Comparison of ENCODE assay signal across 12 cellular contexts in genomic region chr17:17052462-17053221, GRCh38. TPM values are rescaled to one million over a fixed set of nuclear protein-coding genes. Genes with fewer than 3 reads are reported as not detected.
DNase-seq lines count a peak whose midpoint lies in the region; ATAC-seq, FAIRE-seq and TF ChIP-seq lines count a peak whose summit lies in the region.
"Had no signal": no experiment of that assay in that cellular context is flagged by ENCODE, and none has a peak within 500 bp of the region (broad histone marks: within the 10 kb centered on the region; RNA-seq: fewer than 3 reads in every experiment).

No MANE protein-coding gene starts in this region.

- no peak for FAIRE-seq in GM19239 (lab: Jason Lieb, UNC)

- H3K27ac ChIP-seq in endodermal cell (ENCODE audit: low read depth, low read length): no peak overlapping the region
- peak overlapping the region; percentile 81 to 86 for H3K27ac ChIP-seq in mucosa of rectum (ENCODE audit: low read depth in 2 of 2, low read length in 2 of 2)
- peak overlapping the region; percentile 52 to 73 (median 60) for H3K27ac ChIP-seq in upper lobe of left lung
- H3K27ac ChIP-seq: neural progenitor cell had no signal

- H3K9ac ChIP-seq in endodermal cell (ENCODE audit: extremely low read depth, low read length, poor library complexity, severe bottlenecking): no peak overlapping the region
- peak overlapping the region; percentile 14 to 16 for H3K9ac ChIP-seq in mucosa of rectum (ENCODE audit: low read depth in 1 of 2, low read length in 2 of 2)
- H3K9ac ChIP-seq: neural progenitor cell had no signal

- no peaks in the 10 kb centered on the region for H3K9me3 Mint-ChIP-seq in activated T-cell treated with anti-CD3 and anti-CD28 coated beads, Interleukin-2, amount 50 U/mL, for 24 hours
- peaks cover 2% of the 10 kb centered on the region for H3K9me3 Mint-ChIP-seq in endodermal cell
- H3K9me3 Mint-ChIP-seq: activated naive CD4-positive, alpha-beta T cell treated with anti-CD3 and anti-CD28 coated beads, Interleukin-2, amount 50 U/mL, for 72 hours had no signal

- peak overlapping the region; percentile 74 for H3K27ac Mint-ChIP-seq in activated T-cell treated with anti-CD3 and anti-CD28 coated beads, Interleukin-2, amount 50 U/mL, for 24 hours
- H3K27ac Mint-ChIP-seq in endodermal cell: peak overlapping the region; percentile 52

- H3K27me3 ChIP-seq in endodermal cell (ENCODE audit: control insufficient read depth, insufficient read depth, low read length, poor library complexity, severe bottlenecking) (no peaks in the 10 kb centered on the region), mucosa of rectum (ENCODE audit: control insufficient read depth in 2 of 2, insufficient read depth in 2 of 2, low read length in 2 of 2) (no peaks in the 10 kb centered on the region), upper lobe of left lung (no peaks in the 10 kb centered on the region)
- H3K27me3 ChIP-seq: neural progenitor cell had no signal

- DNase-seq in activated T-cell treated with anti-CD3 and anti-CD28 coated beads, Interleukin-2, amount 50 U/mL, for 24 hours: no peak
- DNase-seq in activated T-cell treated with anti-CD3 and anti-CD28 coated beads for 4 hours (no peak), endodermal cell (peak; percentile 42), upper lobe of left lung (peak in 1 of 2 donors; percentile 32), GM19239 (ENCODE audit: insufficient read length, low spot score) (no peak), DMS153 (lab: John Stamatoyannopoulos, UW) (no peak)
- no peak for DNase-seq in stimulated activated CD4-positive, alpha-beta T cell treated with anti-CD3 and anti-CD28 coated beads, Interleukin-15, amount 100 ng/mL, for 24 hours
- DNase-seq: foreskin melanocyte, NCI-H774 had no signal

- H3K4me1 ChIP-seq in endodermal cell (ENCODE audit: control insufficient read depth, insufficient read depth, low read length) (no peaks in the 10 kb centered on the region), mucosa of rectum (ENCODE audit: control insufficient read depth in 2 of 2, insufficient read depth in 2 of 2, low read length in 2 of 2) (peaks cover 27 to 32% of the 10 kb centered on the region in 2 donors), upper lobe of left lung (peaks cover 57 to 87% (median 72%) of the 10 kb centered on the region in 4 donors)

- H3K9me3 ChIP-seq in endodermal cell (ENCODE audit: control insufficient read depth, low read length) (no peaks in the 10 kb centered on the region), mucosa of rectum (ENCODE audit: control insufficient read depth in 2 of 2, low read length in 2 of 2) (no peaks in the 10 kb centered on the region), upper lobe of left lung (no peaks in the 10 kb centered on the region)

- TF ChIP-seq EP300 in upper lobe of left lung (IDR thresholded peaks at IDR 0.05): no peak

- TF ChIP-seq CTCF in endodermal cell (conservative IDR thresholded peaks at IDR 0.05) (no peak), upper lobe of left lung (IDR thresholded peaks at IDR 0.05) (no peak)

- no peaks in the 10 kb centered on the region for H3K36me3 ChIP-seq in endodermal cell (ENCODE audit: control insufficient read depth, insufficient read depth, low read length)
- peaks cover 0 to 8% of the 10 kb centered on the region in 2 donors for H3K36me3 ChIP-seq in mucosa of rectum (ENCODE audit: control insufficient read depth in 2 of 2, insufficient read depth in 2 of 2, low read length in 2 of 2)
- H3K36me3 ChIP-seq in upper lobe of left lung: peaks cover 0 to 4% (median 0%) of the 10 kb centered on the region in 4 donors
- H3K36me3 ChIP-seq: neural progenitor cell had no signal

- WGBS in endodermal cell (ENCODE audit: insufficient coverage in 1 of 2, insufficient read length in 1 of 2), 2 experiments: 88 to 92% methylated on average over 10 to 14 of the region's 14 CpGs
- WGBS in upper lobe of left lung, 2 donors: 37 to 55% methylated on average over 9 to 14 of the region's 14 CpGs

- no peak overlapping the region for H3K4me3 Mint-ChIP-seq in activated T-cell treated with anti-CD3 and anti-CD28 coated beads, Interleukin-2, amount 50 U/mL, for 24 hours
- no peak overlapping the region for H3K4me3 Mint-ChIP-seq in endodermal cell
- H3K4me3 Mint-ChIP-seq: neural progenitor cell had no signal

- peaks cover 12% of the 10 kb centered on the region for H3K36me3 Mint-ChIP-seq in activated T-cell treated with anti-CD3 and anti-CD28 coated beads, Interleukin-2, amount 50 U/mL, for 24 hours (ENCODE audit: low read depth)
- H3K36me3 Mint-ChIP-seq in endodermal cell (ENCODE audit: low read depth): peaks cover 13% of the 10 kb centered on the region
- H3K36me3 Mint-ChIP-seq: activated naive CD4-positive, alpha-beta T cell treated with anti-CD3 and anti-CD28 coated beads, Interleukin-2, amount 50 U/mL, for 72 hours had no signal

- H3K4me3 ChIP-seq in endodermal cell (ENCODE audit: low read length) (no peak overlapping the region), mucosa of rectum (ENCODE audit: low read length in 2 of 2) (peak overlapping the region in 1 of 2 donors; percentile 31), upper lobe of left lung (no peak overlapping the region)
- H3K4me3 ChIP-seq: neural progenitor cell had no signal

- H3K27me3 Mint-ChIP-seq in activated T-cell treated with anti-CD3 and anti-CD28 coated beads, Interleukin-2, amount 50 U/mL, for 24 hours: no peaks in the 10 kb centered on the region
- H3K27me3 Mint-ChIP-seq in endodermal cell (ENCODE audit: insufficient read depth): no peaks in the 10 kb centered on the region

- H3K4me1 Mint-ChIP-seq in activated T-cell treated with anti-CD3 and anti-CD28 coated beads, Interleukin-2, amount 50 U/mL, for 24 hours (ENCODE audit: low read depth): peaks cover 61% of the 10 kb centered on the region
- H3K4me1 Mint-ChIP-seq in endodermal cell: peaks cover 9% of the 10 kb centered on the region

- ATAC-seq in upper lobe of left lung (ENCODE audit: low FRiP score in 2 of 2): peak; percentile 18 to 23

- TF ChIP-seq POLR2A in upper lobe of left lung (IDR thresholded peaks at IDR 0.05): no peak

RNA-seq across cellular contexts. Expression of gene MPRIP, which starts 10.4 kb away (rescaled TPM):
- total RNA-seq in endodermal cell (100 to 1,000 TPM; 154 to 155 TPM), upper lobe of left lung (100 to 1,000 TPM; 201 to 380 (median 285) TPM)
- 126 TPM for polyA plus RNA-seq in endodermal cell (2013, experiment 1 of 2)
- 112 TPM for polyA plus RNA-seq in endodermal cell (2013, experiment 2 of 2)
